Comparison of ENCODE assay signal across 1 cellular context in the genomic region with DNA sequence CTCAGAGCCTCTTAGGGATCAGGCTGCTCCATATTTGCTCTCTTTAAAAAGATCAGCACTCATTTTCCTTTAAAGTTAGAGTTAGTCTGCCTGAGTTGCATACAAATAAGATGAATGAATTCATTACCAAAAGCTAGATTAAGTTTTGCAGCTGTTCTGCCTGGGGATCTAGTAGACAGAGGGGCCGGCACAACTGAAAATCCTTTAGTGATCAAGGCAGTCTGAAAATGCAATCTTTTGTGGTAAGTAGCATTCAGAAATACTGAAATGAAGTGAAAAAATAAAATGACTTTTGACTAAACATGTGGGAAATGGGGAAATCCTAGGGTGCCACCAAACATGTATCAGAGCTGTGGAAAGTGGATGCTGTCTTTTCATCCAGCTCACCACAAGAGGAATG.
TF ChIP-seq lines count a peak whose summit lies in the region.

No MANE protein-coding gene starts in this region.

TF ChIP-seq in HepG2, 621 proteins besides CTCF, POLR2A, EP300 and RAD21 (continued from another document):
- TF ChIP-seq, protein P1, sequence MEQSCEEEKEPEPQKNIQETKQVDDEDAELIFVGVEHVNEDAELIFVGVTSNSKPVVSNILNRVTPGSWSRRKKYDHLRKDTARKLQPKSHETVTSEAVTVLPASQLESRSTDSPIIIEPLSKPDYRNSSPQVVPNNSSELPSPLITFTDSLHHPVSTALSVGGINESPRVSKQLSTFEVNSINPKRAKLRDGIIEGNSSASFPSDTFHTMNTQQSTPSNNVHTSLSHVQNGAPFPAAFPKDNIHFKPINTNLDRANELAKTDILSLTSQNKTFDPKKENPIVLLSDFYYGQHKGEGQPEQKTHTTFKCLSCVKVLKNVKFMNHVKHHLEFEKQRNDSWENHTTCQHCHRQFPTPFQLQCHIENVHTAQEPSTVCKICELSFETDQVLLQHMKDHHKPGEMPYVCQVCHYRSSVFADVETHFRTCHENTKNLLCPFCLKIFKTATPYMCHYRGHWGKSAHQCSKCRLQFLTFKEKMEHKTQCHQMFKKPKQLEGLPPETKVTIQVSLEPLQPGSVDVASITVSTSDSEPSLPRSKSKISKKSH (CRISPR knock-in tag; IDR thresholded peaks at IDR 0.05; ENCODE audit: borderline replicate concordance): no peak
- TF ChIP-seq NFYB (CRISPR knock-in tag; IDR thresholded peaks at IDR 0.05): no peak
- no peak for TF ChIP-seq ZNF138 (CRISPR knock-in tag; IDR thresholded peaks at IDR 0.05; ENCODE audit: low read depth)
- no peak for TF ChIP-seq CHCHD3 (CRISPR knock-in tag; IDR thresholded peaks at IDR 0.05)
- no peak for TF ChIP-seq SYNCRIP (IDR thresholded peaks at IDR 0.05; ENCODE audit: insufficient read depth, low read depth, low read length)
- TF ChIP-seq HNRNPLL (IDR thresholded peaks at IDR 0.05; ENCODE audit: low read depth, low read length, poor library complexity, severe bottlenecking): no peak
- TF ChIP-seq ZNF550 (CRISPR knock-in tag; IDR thresholded peaks at IDR 0.05; ENCODE audit: borderline replicate concordance): no peak
- no peak for TF ChIP-seq CCDC6 (CRISPR knock-in tag; IDR thresholded peaks at IDR 0.05)
- TF ChIP-seq JDP2 (CRISPR knock-in tag; IDR thresholded peaks at IDR 0.05; ENCODE audit: borderline replicate concordance): no peak
- no peak for TF ChIP-seq RARA (CRISPR knock-in tag; IDR thresholded peaks at IDR 0.05)
